20 cellular contexts compared by ENCODE assay signal in the genomic region with DNA sequence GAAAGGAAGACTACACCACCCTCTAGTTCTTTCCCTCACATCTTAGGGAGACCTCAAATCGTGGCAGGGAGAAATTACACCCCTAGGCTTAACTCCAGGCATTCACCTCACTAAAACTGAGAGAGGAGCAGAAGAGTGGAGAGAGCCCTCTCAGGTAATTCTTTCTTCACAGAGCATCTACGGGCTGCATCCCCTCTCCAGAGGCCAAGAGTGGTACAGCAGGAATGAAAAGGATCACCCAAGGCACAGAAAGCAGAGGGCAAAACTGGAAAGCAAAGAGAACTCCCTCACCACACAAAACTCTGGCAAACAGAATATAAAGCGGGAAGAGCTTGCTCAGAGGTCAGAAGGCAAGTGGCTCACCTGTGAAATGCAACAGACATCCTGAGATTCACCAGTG.
DNase-seq lines count a peak whose midpoint lies in the region; FAIRE-seq and TF ChIP-seq lines count a peak whose summit lies in the region.
"Had no signal": no experiment of that assay in that cellular context is flagged by ENCODE, and none has a peak within 500 bp of the region (broad histone marks: within the 10 kb centered on the region; RNA-seq: fewer than 3 reads in every experiment).

No MANE protein-coding gene starts in this region.

- 69% methylated on average over 3 of the region's 3 CpGs; no CpG with 5 or more reads in 1 of the 2 experiments for WGBS in H1 (ENCODE audit: extremely low coverage in 1 of 2, insufficient coverage in 1 of 2, insufficient read length in 1 of 2, insufficient replicate concordance in 2 of 2, low coverage in 1 of 2, low lambda C conversion rate in 2 of 2, missing lambda C conversion rate in 1 of 2), 2 experiments
- WGBS in esophagus squamous epithelium, 2 donors = 39 to 46% methylated on average over 3 of the region's 3 CpGs

- H3K23ac ChIP-seq in H1 (ENCODE audit: insufficient read length) = no peak overlapping the region

- intact Hi-C loops in esophagus squamous epithelium (cut with DNase I) = no loop called here
- intact Hi-C loops in vagina (cut with DNase I) = no loop called here

- no peaks in the 10 kb centered on the region for H3K79me1 ChIP-seq in H1 (ENCODE audit: low read depth, low read length)

- H2BK5ac ChIP-seq in H1 (ENCODE audit: low read depth, low read length) = no peak overlapping the region

- no peak for TF ChIP-seq EP300 in H1 (IDR thresholded peaks at IDR 0.05; ENCODE audit: borderline replicate concordance in 1 of 2, low read depth in 2 of 2, low read length in 2 of 2)

- H3K4ac ChIP-seq in H1 (replicated peaks; ENCODE audit: insufficient read length, low read depth, low read length) = no peak overlapping the region

- no peak overlapping the region for H2BK120ac ChIP-seq in H1 (replicated peaks; ENCODE audit: low read depth, low read length)

- no peak overlapping the region for H4K5ac ChIP-seq in H1 (ENCODE audit: insufficient read length, low read depth, low read length)

- H3K9ac ChIP-seq in H1 (replicated peaks in 1 of 4; ENCODE audit: extremely low read depth in 1 of 4, low read depth in 3 of 4, low read length in 3 of 4) = no peak overlapping the region

- CTCF ChIA-PET in HEK293T (lab: Yijun Ruan, JAX) = no interaction called here
- CTCF ChIA-PET in H1 (lab: Charles Lee; ENCODE audit: partially characterized antibody) = interaction anchor here (1.0 to 1.1 kb wide), 3 partner anchors 30 to 399 kb away, joined by 3 to 4 read pairs (median 3); no protein-coding TSS in a partner anchor

- H2BK12ac ChIP-seq in H1 (ENCODE audit: low read depth, low read length) = no peak overlapping the region

- H3K9me3 ChIP-seq in H1 (ENCODE audit: insufficient read depth in 2 of 2, low read depth in 1 of 2, low read length in 1 of 2) = no peaks in the 10 kb centered on the region
- no peaks in the 10 kb centered on the region for H3K9me3 ChIP-seq in esophagus squamous epithelium
- no peaks in the 10 kb centered on the region for H3K9me3 ChIP-seq in vagina
- H3K9me3 ChIP-seq: BE2C had no signal

- H4K8ac ChIP-seq in H1 (ENCODE audit: extremely low read depth, insufficient read depth, low read length) = no peak overlapping the region; the same call in 1 of the 2 replicates

- no peaks in the 10 kb centered on the region for H4K20me1 ChIP-seq in H1 (replicated peaks in 1 of 2; ENCODE audit: control insufficient read depth in 1 of 2, insufficient read depth in 2 of 2, low read length in 2 of 2)

- peak; percentile 35 to 42 for TF ChIP-seq RAD21 in H1 (IDR thresholded peaks at IDR 0.05 in 1 of 2, conservative IDR thresholded peaks at IDR 0.05 in 1 of 2; ENCODE audit: low read depth in 2 of 2, low read length in 2 of 2)

- no peak overlapping the region for H2BK15ac ChIP-seq in H1 (ENCODE audit: low read length)

- no peak overlapping the region for H3K14ac ChIP-seq in H1 (ENCODE audit: insufficient read length)

- H3K27ac ChIP-seq in H1 (ENCODE audit: low read depth, low read length) (no peak overlapping the region), esophagus squamous epithelium (no peak overlapping the region), vagina (no peak overlapping the region)

- DNase-seq in HEK293T (ENCODE audit: extremely low spot score) (peak; percentile 22), H1 (ENCODE audit: low read depth in 1 of 2, low spot score in 2 of 2) (no peak), iPS-NIHi7 (ENCODE audit: extremely low spot score) (peak; percentile 10), esophagus squamous epithelium (lab: John Stamatoyannopoulos, UW) (no peak), NCI-H2227 (lab: John Stamatoyannopoulos, UW; ENCODE audit: unreplicated experiment) (no peak), vagina (ENCODE audit: extremely low spot score in 2 of 2) (no peak)
- DNase-seq: ACHN; BE2C; C1 segment of cervical spinal cord; CD4-positive, CD25-positive, alpha-beta regulatory T cell; CD8-positive, alpha-beta memory T cell; COR-L47; DMS 273 treated with DMSO at 0.1 percent for 48 hours; DMS53; DND-41; EL had no signal

- H4K91ac ChIP-seq in H1 (replicated peaks; ENCODE audit: insufficient read length, low read length) = no peak overlapping the region

- H3K4me1 ChIP-seq in H1 (replicated peaks in 1 of 4; ENCODE audit: control insufficient read depth in 3 of 4, insufficient read depth in 4 of 4, low read length in 3 of 4) (no peaks in the 10 kb centered on the region), esophagus squamous epithelium (no peaks in the 10 kb centered on the region), vagina (no peaks in the 10 kb centered on the region)

- FAIRE-seq in H1 (lab: Jason Lieb, UNC) = no peak
- FAIRE-seq: A204.1, GM12878, H54, HepG2 had no signal

- H3K27me3 ChIP-seq in H1 (replicated peaks in 1 of 4; ENCODE audit: control insufficient read depth in 3 of 4, extremely low read depth in 1 of 4, insufficient read depth in 3 of 4, low read length in 3 of 4) (peaks cover 0 to 1% (median 0%) of the 10 kb centered on the region in 4 experiments; a peak in 1 of 7 replicates), esophagus squamous epithelium (no peaks in the 10 kb centered on the region), vagina (no peaks in the 10 kb centered on the region)
- H3K27me3 ChIP-seq: BE2C had no signal

- H3K18ac ChIP-seq in H1 (ENCODE audit: extremely low read depth, low read length) = no peak overlapping the region

- H2BK20ac ChIP-seq in H1 (ENCODE audit: low read length) = no peak overlapping the region

- no peaks in the 10 kb centered on the region for H3K23me2 ChIP-seq in H1 (ENCODE audit: low read depth, low read length)

- TF ChIP-seq POLR2A in H1 (IDR thresholded peaks at IDR 0.05; ENCODE audit: control extremely low read depth in 1 of 2, low read depth in 2 of 2, low read length in 2 of 2) (no peak), esophagus squamous epithelium (IDR thresholded peaks at IDR 0.05) (no peak), vagina (IDR thresholded peaks at IDR 0.05) (no peak)

- no peak overlapping the region for H2AFZ ChIP-seq in H1 (ENCODE audit: low read length)

- no peak overlapping the region for H3K4me2 ChIP-seq in H1 (ENCODE audit: insufficient read depth in 1 of 2, low read depth in 2 of 2, low read length in 2 of 2)

- H3K56ac ChIP-seq in H1 (replicated peaks; ENCODE audit: insufficient read length, low read depth, low read length) = no peak overlapping the region

- H3K79me2 ChIP-seq in H1 (ENCODE audit: control insufficient read depth in 1 of 2, insufficient read depth in 2 of 2, low read length in 2 of 2) = no peaks in the 10 kb centered on the region

- no peaks in the 10 kb centered on the region for H3K36me3 ChIP-seq in H1 (ENCODE audit: control insufficient read depth in 2 of 4, insufficient read depth in 4 of 4, low read length in 3 of 4)
- H3K36me3 ChIP-seq in esophagus squamous epithelium = no peaks in the 10 kb centered on the region
- H3K36me3 ChIP-seq in vagina = no peaks in the 10 kb centered on the region
- H3K36me3 ChIP-seq: BE2C had no signal

- H3K4me3 ChIP-seq in H1 (ENCODE audit: extremely low read depth in 1 of 4, insufficient read depth in 2 of 4, low read depth in 3 of 4, low read length in 4 of 4) = no peak overlapping the region
- H3K4me3 ChIP-seq in esophagus squamous epithelium = no peak overlapping the region
- no peak overlapping the region for H3K4me3 ChIP-seq in vagina
- H3K4me3 ChIP-seq: GM12878 had no signal

- POLR2A ChIA-PET in HEK293T (lab: Yijun Ruan, JAX) (no interaction called here), H1 (lab: Charles Lee; ENCODE audit: partially characterized antibody) (no interaction called here)

- peak in 1 of 3 experiments; percentile 32; a peak in 1 of 4 replicates for TF ChIP-seq CTCF in H1 (IDR thresholded peaks at IDR 0.05; ENCODE audit: control extremely low read depth in 1 of 3, insufficient read depth in 1 of 3, low read depth in 1 of 3, low read length in 3 of 3)
- TF ChIP-seq CTCF in esophagus squamous epithelium (IDR thresholded peaks at IDR 0.05) = no peak
- TF ChIP-seq CTCF in vagina (IDR thresholded peaks at IDR 0.05) = no peak

- H2AK5ac ChIP-seq in H1 (ENCODE audit: low read depth, low read length) = no peak overlapping the region

TF ChIP-seq in HEK293T, 16 proteins besides CTCF, POLR2A, EP300 and RAD21 (continues in another document):
- TF ChIP-seq TARDBP (IDR thresholded peaks at IDR 0.05) = no peak
- no peak for TF ChIP-seq FOXA1 (IDR thresholded peaks at IDR 0.05)
- no peak for TF ChIP-seq FOXM1 (IDR thresholded peaks at IDR 0.05; ENCODE audit: borderline replicate concordance)
- TF ChIP-seq ARNT (IDR thresholded peaks at IDR 0.05) = no peak
- no peak for TF ChIP-seq LEF1 (IDR thresholded peaks at IDR 0.05; ENCODE audit: borderline replicate concordance)
- TF ChIP-seq ZNF384 (IDR thresholded peaks at IDR 0.05) = no peak
- TF ChIP-seq SUZ12 (IDR thresholded peaks at IDR 0.05) = no peak
- no peak for TF ChIP-seq ELF4 (IDR thresholded peaks at IDR 0.05)
- no peak for TF ChIP-seq HDGF (IDR thresholded peaks at IDR 0.05; ENCODE audit: borderline replicate concordance)
- TF ChIP-seq SP1 (IDR thresholded peaks at IDR 0.05) = no peak
- TF ChIP-seq L3MBTL2 (conservative IDR thresholded peaks at IDR 0.05) = no peak
- no peak for TF ChIP-seq NFRKB (IDR thresholded peaks at IDR 0.05)
- TF ChIP-seq BHLHE40 (IDR thresholded peaks at IDR 0.05; ENCODE audit: borderline replicate concordance) = no peak
- TF ChIP-seq CTBP1 (IDR thresholded peaks at IDR 0.05; ENCODE audit: borderline replicate concordance) = no peak

TF ChIP-seq in H1, 55 proteins besides CTCF, POLR2A, EP300 and RAD21:
- TF ChIP-seq NANOG (IDR thresholded peaks at IDR 0.05; ENCODE audit: insufficient read depth, low read depth, low read length, poor library complexity, severe bottlenecking) (no peak), RBBP5 (IDR thresholded peaks at IDR 0.05; ENCODE audit: borderline replicate concordance, low read depth, low read length) (no peak), TAF1 (IDR thresholded peaks at IDR 0.05; ENCODE audit: low read depth, low read length) (no peak), CBX5 (IDR thresholded peaks at IDR 0.05; ENCODE audit: low read depth, low read length) (no peak)

Comparison
In these comparisons a context has a peak if more than half of its experiments do, and no peak if none do; other contexts are left out.
1. DNase-seq: peak in HEK293T (single experiment) and iPS-NIHi7 (single experiment); none in H1 (0 of 2), esophagus squamous epithelium (single experiment), NCI-H2227 (single experiment) and vagina (0 of 2).